In genomic region chr6:149454405-149454848, GRCh38 we compare ENCODE assay signal across 9 cellular contexts. TPM values are rescaled to one million over a fixed set of nuclear protein-coding genes. Genes with fewer than 3 reads are reported as not detected.
DNase-seq lines count a peak whose midpoint lies in the region; ATAC-seq and TF ChIP-seq lines count a peak whose summit lies in the region.
"Had no signal": no experiment of that assay in that cellular context is flagged by ENCODE, and none has a peak within 500 bp of the region (broad histone marks: within the 10 kb centered on the region; RNA-seq: fewer than 3 reads in every experiment).

No MANE protein-coding gene starts in this region.

- no peak for TF ChIP-seq CTCF in foreskin fibroblast (IDR thresholded peaks at IDR 0.05; ENCODE audit: low read depth, low read length)
- TF ChIP-seq CTCF in activated CD8-positive, alpha-beta T cell treated with anti-CD3 and anti-CD28 coated beads for 36 hours (IDR thresholded peaks at IDR 0.05) = no peak

- POLR2A ChIA-PET in activated CD8-positive, alpha-beta T cell treated with anti-CD3 and anti-CD28 coated beads for 36 hours (lab: Charles Lee) = interaction anchor here (1.0 to 1.3 kb wide), 2 partner anchors 15 to 29 kb away, joined by 3 to 4 read pairs; no protein-coding TSS in a partner anchor

- H3K27ac ChIP-seq in SJSA1 = peak overlapping the region; percentile 28
- H3K27ac ChIP-seq: cardiac muscle cell had no signal

- no peaks in the 10 kb centered on the region for H3K9me3 Mint-ChIP-seq in activated CD8-positive, alpha-beta T cell treated with anti-CD3 and anti-CD28 coated beads for 36 hours

- H3K4me3 Mint-ChIP-seq in activated CD8-positive, alpha-beta T cell treated with anti-CD3 and anti-CD28 coated beads for 36 hours = no peak overlapping the region

- no peak overlapping the region for H3K27ac Mint-ChIP-seq in activated CD8-positive, alpha-beta T cell treated with anti-CD3 and anti-CD28 coated beads for 36 hours

- H3K36me3 ChIP-seq in SJSA1 = no peaks in the 10 kb centered on the region
- H3K36me3 ChIP-seq: cardiac muscle cell had no signal

- peaks cover 11% of the 10 kb centered on the region for H3K4me1 Mint-ChIP-seq in activated CD8-positive, alpha-beta T cell treated with anti-CD3 and anti-CD28 coated beads for 36 hours (ENCODE audit: low read depth)

- ATAC-seq in HG02571 (IDR thresholded peaks at IDR 0.05; ENCODE audit: unreplicated experiment) = no peak
- no peak for ATAC-seq in activated CD8-positive, alpha-beta T cell treated with anti-CD3 and anti-CD28 coated beads for 36 hours

- H3K4me1 ChIP-seq in SJSA1 (replicated peaks) = peaks cover 18% of the 10 kb centered on the region

- H3K4me3 ChIP-seq in SJSA1 (no peak overlapping the region), foreskin fibroblast (ENCODE audit: low read depth in 1 of 2, low read length in 2 of 2) (no peak overlapping the region)
- H3K4me3 ChIP-seq: cardiac muscle cell had no signal

- CTCF ChIA-PET in activated CD8-positive, alpha-beta T cell treated with anti-CD3 and anti-CD28 coated beads for 36 hours (lab: Charles Lee) = interaction anchor here (0.8 to 1.9 kb wide), 5 partner anchors 12 to 426 kb away, joined by 3 to 6 read pairs (median 3); partner anchors contain the start of gene ZC3H12D

- H3K27me3 Mint-ChIP-seq in activated CD8-positive, alpha-beta T cell treated with anti-CD3 and anti-CD28 coated beads for 36 hours = no peaks in the 10 kb centered on the region

- DNase-seq in EL (peak; percentile 96), SJSA1 (ENCODE audit: low read depth in 1 of 2, low spot score in 2 of 2) (peak; percentile 72 to 79), foreskin fibroblast (peak; percentile 96 to 97), posterior cingulate gyrus (peak; percentile 65 to 96 (median 80)), SIG-M5 treated with dmso at 0.1 percent for 504 hours (lab: John Stamatoyannopoulos, UW; ENCODE audit: unreplicated experiment) (no peak)
- DNase-seq in NK-92 treated with Interleukin-12 subunit alpha and Interleukin-12 subunit beta, amount 100 ng/mL, for 24 hours (lab: John Stamatoyannopoulos, UW) = no peak
- no peak for DNase-seq in activated CD8-positive, alpha-beta T cell treated with anti-CD3 and anti-CD28 coated beads for 36 hours

- H3K9me3 ChIP-seq in SJSA1 (replicated peaks) = no peaks in the 10 kb centered on the region

- intact Hi-C loops in posterior cingulate gyrus (cut with DNase I) = no loop called here
- intact Hi-C loops in activated CD8-positive, alpha-beta T cell treated with anti-CD3 and anti-CD28 coated beads for 36 hours (cut with micrococcal nuclease) = no loop called here

- no peaks in the 10 kb centered on the region for H3K27me3 ChIP-seq in SJSA1 (replicated peaks)

- peaks cover 46% of the 10 kb centered on the region for H3K36me3 Mint-ChIP-seq in activated CD8-positive, alpha-beta T cell treated with anti-CD3 and anti-CD28 coated beads for 36 hours (ENCODE audit: low read depth)

RNA-seq across cellular contexts. Expression of gene ZC3H12D, which starts 30.4 kb away (rescaled TPM):
- not detected in 2 replicates for total RNA-seq in SJSA1 (2014; rRNA removed; shearing (Covaris generic))
- total RNA-seq in activated CD8-positive, alpha-beta T cell treated with anti-CD3 and anti-CD28 coated beads for 36 hours = 10 to 100 TPM; 37.7 to 39.0 TPM

RNA-seq across cellular contexts. Expression of gene SUMO4, which starts 54.4 kb away (rescaled TPM):
- 0.25 and 1.8 TPM in 2 replicates for total RNA-seq in SJSA1 (2014; rRNA removed; shearing (Covaris generic))
- total RNA-seq in activated CD8-positive, alpha-beta T cell treated with anti-CD3 and anti-CD28 coated beads for 36 hours = 1 to 10 TPM; 3.7 to 4.7 TPM

Comparison
In these comparisons a context has a peak if more than half of its experiments do, and no peak if none do; other contexts are left out.
1. DNase-seq: peak in EL (single experiment), SJSA1 (2 of 2), foreskin fibroblast (2 of 2) and posterior cingulate gyrus (10 of 10); none in SIG-M5 treated with dmso at 0.1 percent for 504 hours (single experiment), NK-92 treated with Interleukin-12 subunit alpha and Interleukin-12 subunit beta, amount 100 ng/mL, for 24 hours (single experiment) and activated CD8-positive, alpha-beta T cell treated with anti-CD3 and anti-CD28 coated beads for 36 hours (single experiment).
2. RNA of gene ZC3H12D, which starts 30.4 kb away (total RNA-seq): 37.7 to 39.0 TPM in activated CD8-positive, alpha-beta T cell treated with anti-CD3 and anti-CD28 coated beads for 36 hours; not detected in SJSA1; every median in the first group is over 10 times any median in the second.